ENCODE assay signal across 8 cellular contexts in the genomic region with DNA sequence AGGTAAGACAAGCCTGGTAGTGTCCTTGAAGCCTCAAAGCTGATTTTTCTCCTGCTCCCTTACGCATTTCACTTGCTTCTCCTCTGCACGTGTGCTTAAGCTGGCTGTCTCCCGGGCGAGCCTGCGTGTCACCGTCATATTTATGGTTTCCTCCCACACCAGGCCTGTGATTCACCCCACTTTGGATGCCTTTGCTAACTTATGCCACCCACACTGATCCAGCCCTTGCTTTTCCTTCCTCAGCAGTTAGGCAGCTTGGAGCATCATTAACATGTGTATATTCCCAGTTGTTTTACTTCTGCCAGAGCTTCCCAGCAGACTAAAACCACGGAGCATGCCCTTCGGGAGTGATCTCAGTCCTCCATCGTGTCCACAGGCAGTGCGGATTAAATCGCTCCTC. TPM values are rescaled to one million over a fixed set of nuclear protein-coding genes. Genes with fewer than 3 reads are reported as not detected.
DNase-seq lines count a peak whose midpoint lies in the region; ATAC-seq and TF ChIP-seq lines count a peak whose summit lies in the region.

No MANE protein-coding gene starts in this region.

- peak overlapping the region; percentile 97 for H3K4me3 Mint-ChIP-seq in central memory CD8-positive, alpha-beta T cell

- H3K4me1 Mint-ChIP-seq in central memory CD8-positive, alpha-beta T cell: peaks cover 57% of the 10 kb centered on the region

- DNase-seq in HCEC 1CT (peak; percentile 94), mucosa of descending colon (peak in 2 of 3 donors; percentile 37 to 58)
- DNase-seq in activated CD4-positive, alpha-beta T cell treated with anti-CD3 and anti-CD28 coated beads for 1 hour: peak; percentile 31
- DNase-seq in central memory CD8-positive, alpha-beta T cell (ENCODE audit: low spot score in 2 of 2): no peak
- DNase-seq in stimulated activated CD8-positive, alpha-beta memory T cell treated with anti-CD3 and anti-CD28 coated beads, Interleukin-7, amount 100 ng/mL, for 4 hours (ENCODE audit: low read depth in 2 of 2): peak; percentile 43 to 63

- no peak for TF ChIP-seq CTCF in mucosa of descending colon (IDR thresholded peaks at IDR 0.05)

- peaks cover 12% of the 10 kb centered on the region for H3K4me1 ChIP-seq in mucosa of descending colon (ENCODE audit: low read depth)

- H3K36me3 ChIP-seq in mucosa of descending colon (ENCODE audit: low read depth): no peaks in the 10 kb centered on the region

- peaks cover 19% of the 10 kb centered on the region for H3K36me3 Mint-ChIP-seq in central memory CD8-positive, alpha-beta T cell (ENCODE audit: insufficient read depth)

- peak overlapping the region; percentile 82 for H3K27ac Mint-ChIP-seq in central memory CD8-positive, alpha-beta T cell (ENCODE audit: low read depth)

- H3K9me3 ChIP-seq in mucosa of descending colon: peaks cover 4% of the 10 kb centered on the region

- no peaks in the 10 kb centered on the region for H3K27me3 Mint-ChIP-seq in central memory CD8-positive, alpha-beta T cell

- no peaks in the 10 kb centered on the region for H3K9me3 Mint-ChIP-seq in central memory CD8-positive, alpha-beta T cell

- intact Hi-C loops in mucosa of descending colon (cut with DNase I, micrococcal nuclease): loop anchor here in 1 of 2 donors (5.0 kb wide), 1 partner anchor 59 kb away; no protein-coding TSS in a partner anchor

- no peak for ATAC-seq in central memory CD8-positive, alpha-beta T cell (replicated peaks; ENCODE audit: extremely low read depth, poor library complexity, severe bottlenecking)
- ATAC-seq in mucosa of descending colon (peak; percentile 8), HG02610 (IDR thresholded peaks at IDR 0.05; ENCODE audit: unreplicated experiment) (no peak), HG03432 (IDR thresholded peaks at IDR 0.05; ENCODE audit: unreplicated experiment) (no peak), HG02852 (IDR thresholded peaks at IDR 0.05; ENCODE audit: unreplicated experiment) (no peak)

- no peak overlapping the region for H3K4me3 ChIP-seq in mucosa of descending colon

RNA-seq across cellular contexts. Expression of a gene that starts 2.2 kb away (rescaled TPM):
- total RNA-seq in mucosa of descending colon: 10 to 100 TPM in 1 of 3 donors, 1 to 10 TPM in 2; 5.0 to 19.0 (median 5.4) TPM

Comparison
In these comparisons a context has a peak if more than half of its experiments do, and no peak if none do; other contexts are left out.
1. DNase-seq: peak in HCEC 1CT (single experiment), activated CD4-positive, alpha-beta T cell treated with anti-CD3 and anti-CD28 coated beads for 1 hour (single experiment), mucosa of descending colon (2 of 3) and stimulated activated CD8-positive, alpha-beta memory T cell treated with anti-CD3 and anti-CD28 coated beads, Interleukin-7, amount 100 ng/mL, for 4 hours (2 of 2); none in central memory CD8-positive, alpha-beta T cell (0 of 2).